8 cellular contexts compared by ENCODE assay signal in genomic region chr12:104303538-104304151, GRCh38. TPM values are rescaled to one million over a fixed set of nuclear protein-coding genes. Genes with fewer than 3 reads are reported as not detected.
DNase-seq lines count a peak whose midpoint lies in the region; ATAC-seq and TF ChIP-seq lines count a peak whose summit lies in the region.

TSS of gene EID3 (plus strand) at chr12:104303739. CDS start at chr12:104303935, 196 bp downstream.

- H3K4me3 Mint-ChIP-seq in activated T-cell treated with anti-CD3 and anti-CD28 coated beads, Interleukin-2, amount 50 U/mL, for 72 hours: peak within 1 kb of the TSS; percentile 85 to 93

- peaks cover 6 to 21% of the 10 kb centered on the region in 2 donors for H3K36me3 Mint-ChIP-seq in activated T-cell treated with anti-CD3 and anti-CD28 coated beads, Interleukin-2, amount 50 U/mL, for 72 hours (ENCODE audit: insufficient read depth in 2 of 2)

- TF ChIP-seq EP300 in esophagus muscularis mucosa (IDR thresholded peaks at IDR 0.05): no peak

- TF ChIP-seq POLR2A in esophagus muscularis mucosa (IDR thresholded peaks at IDR 0.05; ENCODE audit: low read depth): no peak

- H3K9me3 ChIP-seq in HUES64 (ENCODE audit: insufficient read depth, low read depth, low read length): no peaks in the 10 kb centered on the region
- no peaks in the 10 kb centered on the region for H3K9me3 ChIP-seq in esophagus muscularis mucosa
- no peaks in the 10 kb centered on the region for H3K9me3 ChIP-seq in mucosa of rectum (ENCODE audit: control insufficient read depth in 2 of 2, low read length in 2 of 2)
- no peaks in the 10 kb centered on the region for H3K9me3 ChIP-seq in BE2C

- H3K9me3 Mint-ChIP-seq in activated T-cell treated with anti-CD3 and anti-CD28 coated beads, Interleukin-2, amount 50 U/mL, for 72 hours: no peaks in the 10 kb centered on the region

- WGBS in HUES64: 92% methylated on average over 63 of the region's 63 CpGs
- WGBS in esophagus muscularis mucosa: 22% methylated on average over 17 of the region's 63 CpGs

- H3K4me1 Mint-ChIP-seq in activated T-cell treated with anti-CD3 and anti-CD28 coated beads, Interleukin-2, amount 50 U/mL, for 72 hours (ENCODE audit: low read depth): peaks cover 77% of the 10 kb centered on the region

- H3K36me3 ChIP-seq in HUES64 (ENCODE audit: insufficient read depth, low read length) (peaks cover 34% of the 10 kb centered on the region), esophagus muscularis mucosa (peaks cover 0 to 52% (median 8%) of the 10 kb centered on the region in 4 donors), mucosa of rectum (ENCODE audit: control insufficient read depth in 2 of 2, insufficient read depth in 2 of 2, low read length in 2 of 2) (peaks cover 2 to 4% of the 10 kb centered on the region in 2 donors), BE2C (peaks cover 48% of the 10 kb centered on the region)

- H3K27ac ChIP-seq in HUES64 (ENCODE audit: low read depth, low read length): no peak within 1 kb of the TSS; the same call in 1 of the 2 replicates
- peak within 1 kb of the TSS; percentile 71 to 88 (median 84) for H3K27ac ChIP-seq in esophagus muscularis mucosa (replicated peaks in 1 of 4)
- H3K27ac ChIP-seq in mucosa of rectum (ENCODE audit: low read depth in 2 of 2, low read length in 2 of 2): peak within 1 kb of the TSS; percentile 52 to 78

- H3K9ac ChIP-seq in HUES64 (ENCODE audit: low read depth, low read length): peak within 1 kb of the TSS; percentile 19; the same call in 1 of the 2 replicates
- peak within 1 kb of the TSS; percentile 61 for H3K9ac ChIP-seq in mucosa of rectum (ENCODE audit: low read depth in 1 of 2, low read length in 2 of 2)

- H3K4me1 ChIP-seq in HUES64 (ENCODE audit: insufficient read depth, low read length) (peaks cover 20% of the 10 kb centered on the region), esophagus muscularis mucosa (peaks cover 63 to 93% (median 90%) of the 10 kb centered on the region in 4 donors), mucosa of rectum (ENCODE audit: control insufficient read depth in 2 of 2, insufficient read depth in 2 of 2, low read length in 2 of 2) (peaks cover 6 to 11% of the 10 kb centered on the region in 2 donors), BE2C (peaks cover 4% of the 10 kb centered on the region; the same call in 1 of the 2 replicates)

- peak within 1 kb of the TSS; percentile 83 for H3K27ac Mint-ChIP-seq in activated T-cell treated with anti-CD3 and anti-CD28 coated beads, Interleukin-2, amount 50 U/mL, for 72 hours

- H3K4me3 ChIP-seq in HUES64 (ENCODE audit: low read length): peak within 1 kb of the TSS; percentile 50
- H3K4me3 ChIP-seq in esophagus muscularis mucosa: peak within 1 kb of the TSS; percentile 55 to 63 (median 58)
- H3K4me3 ChIP-seq in mucosa of rectum (ENCODE audit: low read length in 2 of 2): peak within 1 kb of the TSS; percentile 67 to 73
- no peak within 1 kb of the TSS for H3K4me3 ChIP-seq in BE2C (ENCODE audit: low read depth, low read length)

- H3K27me3 Mint-ChIP-seq in activated T-cell treated with anti-CD3 and anti-CD28 coated beads, Interleukin-2, amount 50 U/mL, for 72 hours (ENCODE audit: low read depth): no peaks in the 10 kb centered on the region

- DNase-seq in Ammon's horn (ENCODE audit: low spot score) (peak; percentile 85), esophagus muscularis mucosa (ENCODE audit: extremely low spot score) (peak; percentile 94), BE2C (no peak)
- peak; percentile 92 to 93 for DNase-seq in activated T-cell treated with anti-CD3 and anti-CD28 coated beads, Interleukin-2, amount 50 U/mL, for 72 hours
- peak; percentile 89 for DNase-seq in stimulated activated CD8-positive, alpha-beta memory T cell treated with anti-CD3 and anti-CD28 coated beads, Interleukin-4, amount 100 ng/mL, for 24 hours (ENCODE audit: low read depth)

- intact Hi-C loops in esophagus muscularis mucosa (cut with DNase I): loop anchor here (5.0 kb wide), 1 partner anchor 86 kb away; the partner anchor contains the start of gene TXNRD1

- H3K27me3 ChIP-seq in HUES64 (ENCODE audit: insufficient read depth, low read length): no peaks in the 10 kb centered on the region
- no peaks in the 10 kb centered on the region for H3K27me3 ChIP-seq in esophagus muscularis mucosa
- no peaks in the 10 kb centered on the region for H3K27me3 ChIP-seq in mucosa of rectum (ENCODE audit: control insufficient read depth in 2 of 2, insufficient read depth in 2 of 2, low read length in 2 of 2)
- no peaks in the 10 kb centered on the region for H3K27me3 ChIP-seq in BE2C

- TF ChIP-seq CTCF in esophagus muscularis mucosa (IDR thresholded peaks at IDR 0.05): no peak
- TF ChIP-seq CTCF in BE2C (IDR thresholded peaks at IDR 0.05; ENCODE audit: low read depth, low read length): no peak

- ATAC-seq in GM19468 (IDR thresholded peaks at IDR 0.05; ENCODE audit: extremely low read depth, unreplicated experiment): peak; percentile 55
- peak; percentile 97 to 98 for ATAC-seq in activated T-cell treated with anti-CD3 and anti-CD28 coated beads, Interleukin-2, amount 50 U/mL, for 72 hours (replicated peaks in 1 of 2)

RNA-seq across cellular contexts. Expression of gene EID3, which starts in this region (rescaled TPM):
- polyA plus RNA-seq in HUES64 (2013, experiment 1 of 2): 0.30 TPM
- polyA plus RNA-seq in HUES64 (2013, experiment 2 of 2): 0.19 TPM
- total RNA-seq in activated T-cell treated with anti-CD3 and anti-CD28 coated beads, Interleukin-2, amount 50 U/mL, for 72 hours: 1 to 10 TPM; 4.9 to 5.0 TPM
- total RNA-seq in esophagus muscularis mucosa: 10 to 100 TPM in 3 of 4 donors, 1 to 10 TPM in 1; 7.6 to 19.5 (median 12.1) TPM
- 0.60 TPM for polyA plus RNA-seq in BE2C (2012; ENCODE audit: insufficient read depth, insufficient read length, low read depth)
